Comparison of ENCODE assay signal across 12 cellular contexts in the genomic region with DNA sequence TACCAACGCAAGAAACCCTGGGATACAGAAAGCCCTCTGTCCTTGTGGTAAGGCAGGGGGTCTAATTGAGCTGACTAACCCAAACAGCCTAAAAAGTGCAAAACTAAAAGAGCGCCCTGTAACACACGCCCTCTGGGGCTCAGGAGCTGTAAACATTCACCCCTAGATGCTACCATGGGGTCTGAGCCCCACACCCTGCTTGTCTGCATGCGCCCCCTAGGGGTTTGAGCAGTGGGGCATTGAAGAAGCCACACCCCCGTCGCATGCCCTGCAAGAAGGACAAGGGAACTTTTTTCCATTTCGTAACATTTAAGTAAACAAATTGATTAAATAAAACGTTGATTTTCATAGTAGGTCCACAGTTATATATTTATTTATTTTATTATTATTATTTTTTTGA.
DNase-seq lines count a peak whose midpoint lies in the region; ATAC-seq, FAIRE-seq and TF ChIP-seq lines count a peak whose summit lies in the region.
"Had no signal": no experiment of that assay in that cellular context is flagged by ENCODE, and none has a peak within 500 bp of the region (broad histone marks: within the 10 kb centered on the region; RNA-seq: fewer than 3 reads in every experiment).

No MANE protein-coding gene starts in this region.

- no peak overlapping the region for H3K4me3 ChIP-seq in HepG2 (replicated peaks in 1 of 3; ENCODE audit: insufficient read depth in 1 of 3, low read depth in 2 of 3, low read length in 3 of 3)
- no peak overlapping the region for H3K4me3 ChIP-seq in right lobe of liver
- no peak overlapping the region for H3K4me3 ChIP-seq in SU-DHL-6 (ENCODE audit: insufficient read depth, low read length, poor library complexity, severe bottlenecking)
- no peak overlapping the region for H3K4me3 ChIP-seq in prostate gland
- H3K4me3 ChIP-seq in hepatocyte, result no peak overlapping the region
- H3K4me3 ChIP-seq: GM23248 had no signal

- TF ChIP-seq POLR2A in HepG2 (IDR thresholded peaks at IDR 0.05; ENCODE audit: insufficient read depth in 1 of 2, low read depth in 2 of 2, low read length in 2 of 2) (no peak), right lobe of liver (IDR thresholded peaks at IDR 0.05) (no peak), prostate gland (IDR thresholded peaks at IDR 0.05) (no peak)

- no peak for TF ChIP-seq RAD21 in HepG2 (CRISPR knock-in tag; IDR thresholded peaks at IDR 0.05)

- TF ChIP-seq EP300 in HepG2 (IDR thresholded peaks at IDR 0.05; ENCODE audit: low read depth in 2 of 2, low read length in 2 of 2), result no peak
- TF ChIP-seq EP300 in HepG2 (CRISPR knock-in tag; IDR thresholded peaks at IDR 0.05; ENCODE audit: borderline replicate concordance), result no peak

- H3K4me2 ChIP-seq in HepG2 (ENCODE audit: low read depth, low read length) (no peak overlapping the region), SU-DHL-6 (ENCODE audit: low read depth, low read length, poor library complexity, severe bottlenecking) (no peak overlapping the region), hepatocyte (no peak overlapping the region)

- no peaks in the 10 kb centered on the region for H3K79me2 ChIP-seq in HepG2 (ENCODE audit: insufficient read depth, low read length)
- no peaks in the 10 kb centered on the region for H3K79me2 ChIP-seq in SU-DHL-6 (ENCODE audit: insufficient read depth, low read length)
- no peaks in the 10 kb centered on the region for H3K79me2 ChIP-seq in hepatocyte

- intact Hi-C loops in HepG2 (cut with micrococcal nuclease; ENCODE audit: unreplicated experiment) (no loop called here), right lobe of liver (cut with DNase I) (no loop called here), prostate gland (cut with DNase I) (no loop called here)

- no peaks in the 10 kb centered on the region for H3K27me3 ChIP-seq in HepG2 (ENCODE audit: control insufficient read depth in 1 of 2, insufficient read depth in 2 of 2, low read length in 2 of 2)
- H3K27me3 ChIP-seq in right lobe of liver, result no peaks in the 10 kb centered on the region
- no peaks in the 10 kb centered on the region for H3K27me3 ChIP-seq in SU-DHL-6 (ENCODE audit: low read length)
- H3K27me3 ChIP-seq in prostate gland (replicated peaks; ENCODE audit: insufficient read depth), result no peaks in the 10 kb centered on the region
- H3K27me3 ChIP-seq in hepatocyte, result no peaks in the 10 kb centered on the region

- H2AFZ ChIP-seq in HepG2 (ENCODE audit: low read length), result no peak overlapping the region
- no peak overlapping the region for H2AFZ ChIP-seq in SU-DHL-6 (ENCODE audit: low read depth, low read length, severe bottlenecking)
- no peak overlapping the region for H2AFZ ChIP-seq in hepatocyte
- H2AFZ ChIP-seq: GM23248 had no signal

- POLR2A ChIA-PET in HepG2 (lab: Yijun Ruan, JAX), result no interaction called here

- peak; percentile 14 for DNase-seq in HepG2 (ENCODE audit: low spot score)
- DNase-seq in right lobe of liver, result no peak
- peak; percentile 11 to 13 for DNase-seq in stimulated activated CD4-positive, alpha-beta T cell treated with anti-CD3 and anti-CD28 coated beads, Interleukin-4, amount 100 ng/mL, for 48 hours (ENCODE audit: low read depth in 2 of 2)
- DNase-seq in prostate gland (ENCODE audit: low spot score), result no peak
- DNase-seq in hepatocyte (ENCODE audit: low spot score), result no peak
- no peak for DNase-seq in NCI-H146 (lab: John Stamatoyannopoulos, UW)
- DNase-seq: Calu3, GM23248, Kasumi-1 had no signal

- H3K27ac ChIP-seq in HepG2 (ENCODE audit: extremely low read length, insufficient read depth, low read length) (no peak overlapping the region), right lobe of liver (no peak overlapping the region), SU-DHL-6 (ENCODE audit: low read depth, low read length) (no peak overlapping the region), prostate gland (no peak overlapping the region), hepatocyte (no peak overlapping the region)
- H3K27ac ChIP-seq: GM23248 had no signal

- WGBS in HepG2 (ENCODE audit: low lambda C conversion rate), result 35% methylated on average over 8 of the region's 8 CpGs
- WGBS in right lobe of liver (ENCODE audit: insufficient coverage, low coverage, low lambda C conversion rate, missing lambda C conversion rate), result 76% methylated on average over 8 of the region's 8 CpGs
- 91% methylated on average over 8 of the region's 8 CpGs for WGBS in prostate gland
- WGBS in hepatocyte (ENCODE audit: low lambda C conversion rate, missing lambda C conversion rate), result 86% methylated on average over 8 of the region's 8 CpGs

- H4K20me1 ChIP-seq in HepG2 (ENCODE audit: insufficient read depth, low read length), result no peaks in the 10 kb centered on the region
- H4K20me1 ChIP-seq in SU-DHL-6 (ENCODE audit: low read depth, low read length), result no peaks in the 10 kb centered on the region
- no peaks in the 10 kb centered on the region for H4K20me1 ChIP-seq in hepatocyte (ENCODE audit: insufficient read depth, poor library complexity, severe bottlenecking)

- H3K9me2 ChIP-seq in SU-DHL-6 (replicated peaks; ENCODE audit: insufficient read depth, low read length) (no peaks in the 10 kb centered on the region), hepatocyte (replicated peaks; ENCODE audit: insufficient read depth) (no peaks in the 10 kb centered on the region)

- no peak for FAIRE-seq in HepG2 (lab: Jason Lieb, UNC)
- FAIRE-seq: RCC 7860 had no signal

- H3K36me3 ChIP-seq in HepG2 (replicated peaks in 1 of 2; ENCODE audit: control insufficient read depth in 1 of 2, insufficient read depth in 2 of 2, low read length in 2 of 2) (no peaks in the 10 kb centered on the region), right lobe of liver (no peaks in the 10 kb centered on the region), SU-DHL-6 (ENCODE audit: low read length) (no peaks in the 10 kb centered on the region), prostate gland (no peaks in the 10 kb centered on the region), hepatocyte (replicated peaks; ENCODE audit: insufficient read depth, low read depth) (no peaks in the 10 kb centered on the region)

- no TSS peak for BruUV-seq in HepG2 (replicated peaks; lab: Mats Ljungman, UMichigan)

- ATAC-seq in HepG2, result peak; percentile 88
- no peak for ATAC-seq in right lobe of liver
- peak; percentile 76 for ATAC-seq in HG02642 (IDR thresholded peaks at IDR 0.05; ENCODE audit: poor library complexity, unreplicated experiment)

- no peaks in the 10 kb centered on the region for H3K9me3 ChIP-seq in HepG2 (ENCODE audit: low read length)
- H3K9me3 ChIP-seq in right lobe of liver, result no peaks in the 10 kb centered on the region
- no peaks in the 10 kb centered on the region for H3K9me3 ChIP-seq in SU-DHL-6 (ENCODE audit: insufficient read depth, low read length)
- H3K9me3 ChIP-seq in prostate gland, result no peaks in the 10 kb centered on the region
- no peaks in the 10 kb centered on the region for H3K9me3 ChIP-seq in hepatocyte (ENCODE audit: low read depth)

- no peaks in the 10 kb centered on the region for H3K4me1 ChIP-seq in HepG2 (ENCODE audit: insufficient read depth, low read length)
- no peaks in the 10 kb centered on the region for H3K4me1 ChIP-seq in right lobe of liver
- H3K4me1 ChIP-seq in prostate gland (replicated peaks), result no peaks in the 10 kb centered on the region
- H3K4me1 ChIP-seq in hepatocyte (ENCODE audit: insufficient read depth), result no peaks in the 10 kb centered on the region

- TF ChIP-seq CTCF in HepG2 (CRISPR knock-in tag; IDR thresholded peaks at IDR 0.05), result peak; percentile 54
- TF ChIP-seq CTCF in right lobe of liver (IDR thresholded peaks at IDR 0.05), result no peak
- peak; percentile 11 for TF ChIP-seq CTCF in SU-DHL-6 (IDR thresholded peaks at IDR 0.05; ENCODE audit: insufficient read depth, low read length, poor library complexity, severe bottlenecking)
- no peak for TF ChIP-seq CTCF in prostate gland (IDR thresholded peaks at IDR 0.05)
- no peak for TF ChIP-seq CTCF in hepatocyte (IDR thresholded peaks at IDR 0.05; ENCODE audit: poor library complexity)

- CTCF ChIA-PET in HepG2 (lab: Yijun Ruan, JAX; ENCODE audit: low intra/inter-chr PET ratio, low total read pairs), result no interaction called here

- in situ Hi-C loops in HepG2 (cut with HindIII; ENCODE audit: extremely low pct_ligation_motif_present, low pct_unique_long_range_greater_than_20kb), result no loop called here

- H3F3A ChIP-seq in SU-DHL-6 (ENCODE audit: insufficient read depth), result no peaks in the 10 kb centered on the region

- H3K9ac ChIP-seq in HepG2 (ENCODE audit: insufficient read depth, low read depth, low read length) (no peak overlapping the region), SU-DHL-6 (ENCODE audit: low read length) (no peak overlapping the region)
- H3K9ac ChIP-seq: GM23248 had no signal

TF ChIP-seq in HepG2, 621 proteins besides CTCF, POLR2A, EP300 and RAD21:
- TF ChIP-seq STAG1 (CRISPR knock-in tag; IDR thresholded peaks at IDR 0.05) (peak; percentile 34; the same call in 1 of the 2 replicates), ZNF460 (CRISPR knock-in tag; IDR thresholded peaks at IDR 0.05; ENCODE audit: borderline replicate concordance) (no peak)

Comparison
In these comparisons a context has a peak if more than half of its experiments do, and no peak if none do; other contexts are left out.
1. ATAC-seq: peak in HepG2 (single experiment) and HG02642 (single experiment); none in right lobe of liver (0 of 4).
2. DNase-seq: peak in HepG2 (single experiment) and stimulated activated CD4-positive, alpha-beta T cell treated with anti-CD3 and anti-CD28 coated beads, Interleukin-4, amount 100 ng/mL, for 48 hours (2 of 2); none in right lobe of liver (0 of 3), prostate gland (single experiment), hepatocyte (single experiment) and NCI-H146 (single experiment).
3. CTCF ChIP-seq: peak in HepG2 (single experiment) and SU-DHL-6 (single experiment); none in right lobe of liver (0 of 4), prostate gland (0 of 4) and hepatocyte (single experiment).